8 cellular contexts compared by ENCODE assay signal in genomic region chr9:97013151-97014132, GRCh38. TPM values are rescaled to one million over a fixed set of nuclear protein-coding genes. Genes with fewer than 3 reads are reported as not detected.
DNase-seq lines count a peak whose midpoint lies in the region; ATAC-seq and TF ChIP-seq lines count a peak whose summit lies in the region.
"Not testable (repeated sequence)": the region's sequence is repeated elsewhere in the genome, so short reads cannot be mapped to it uniquely, and the experiment has no call there.

No MANE protein-coding gene starts in this region.

- H3K4me3 ChIP-seq in colonic mucosa, result peak overlapping the region; percentile 51

- H3K27ac ChIP-seq in colonic mucosa (peak overlapping the region; percentile 77), layer of hippocampus (ENCODE audit: low read depth, low read length) (peak overlapping the region; percentile 57)

- intact Hi-C loops in colonic mucosa (cut with DNase I), result not testable (repeated sequence)

- not testable (repeated sequence) for TF ChIP-seq CTCF in colonic mucosa (IDR thresholded peaks at IDR 0.05)

- DNase-seq in AML-193 (lab: John Stamatoyannopoulos, UW) (peak; percentile 44 to 45), NCI-H510A treated with DMSO at 0.1 percent for 48 hours (lab: John Stamatoyannopoulos, UW) (peak; percentile 55), colonic mucosa (peak; percentile 79)
- peak; percentile 79 for DNase-seq in activated CD4-positive, alpha-beta T cell treated with anti-CD3 and anti-CD28 coated beads for 48 hours
- peak; percentile 38 to 68 (median 58) for DNase-seq in stimulated activated CD4-positive, alpha-beta T cell treated with anti-CD3 and anti-CD28 coated beads, Interleukin-1b, Interleukin-23, amount 100 ng/mL, for 24 hours (ENCODE audit: low read depth in 4 of 4, low spot score in 1 of 4)

- H3K4me1 ChIP-seq in colonic mucosa, result not testable (repeated sequence)

- not testable (repeated sequence) for H3K36me3 ChIP-seq in colonic mucosa

- ATAC-seq in HG03432 (IDR thresholded peaks at IDR 0.05; ENCODE audit: unreplicated experiment), result peak; percentile 87

- H3K27me3 ChIP-seq in colonic mucosa; layer of hippocampus (ENCODE audit: control insufficient read depth, insufficient read depth, low read length): not testable (repeated sequence)

- not testable (repeated sequence) for H3K9me3 ChIP-seq in colonic mucosa

- peak; percentile 53 for TF ChIP-seq POLR2A in GM19193 (IDR thresholded peaks at IDR 0.05; ENCODE audit: extremely low read depth, insufficient read depth, insufficient read length)

- H3K9ac ChIP-seq in colonic mucosa (ENCODE audit: low read depth in 2 of 2, low read length in 2 of 2), result peak overlapping the region in 1 of 2 donors; percentile 43

RNA-seq across cellular contexts. Expression of gene CTSV, which starts 25.5 kb away (rescaled TPM):
- 1 to 10 TPM; 4.8 to 6.0 TPM for total RNA-seq in colonic mucosa

Comparison
In these comparisons a context has a peak if more than half of its experiments do, and no peak if none do; other contexts are left out.
1. Peak in every context shown above with its lines: DNase-seq, ATAC-seq, H3K4me3 ChIP-seq and H3K27ac ChIP-seq.